Comparison of ENCODE assay signal across 35 cellular contexts in genomic region chr2:167771628-167772027, GRCh38.
DNase-seq lines count a peak whose midpoint lies in the region; ATAC-seq, FAIRE-seq and TF ChIP-seq lines count a peak whose summit lies in the region.
"Had no signal": no experiment of that assay in that cellular context is flagged by ENCODE, and none has a peak within 500 bp of the region (broad histone marks: within the 10 kb centered on the region; RNA-seq: fewer than 3 reads in every experiment).

No MANE protein-coding gene starts in this region.

- no peak overlapping the region for H2BK15ac ChIP-seq in H1 (ENCODE audit: low read length)

- H3K56ac ChIP-seq in H1 (replicated peaks; ENCODE audit: insufficient read length, low read depth, low read length): no peak overlapping the region

- no peaks in the 10 kb centered on the region for H3K79me2 ChIP-seq in GM23338 (replicated peaks; ENCODE audit: insufficient read depth)
- H3K79me2 ChIP-seq in H1 (ENCODE audit: control insufficient read depth in 1 of 2, insufficient read depth in 2 of 2, low read length in 2 of 2): no peaks in the 10 kb centered on the region

- POLR2A ChIA-PET in WTC11 (lab: Charles Lee): no interaction called here
- POLR2A ChIA-PET in H1 (lab: Charles Lee; ENCODE audit: partially characterized antibody): no interaction called here

- WGBS in H1 (ENCODE audit: extremely low coverage in 1 of 2, insufficient coverage in 1 of 2, insufficient read length in 1 of 2, insufficient replicate concordance in 2 of 2, low coverage in 1 of 2, low lambda C conversion rate in 2 of 2, missing lambda C conversion rate in 1 of 2), 2 experiments: 86% methylated on average over 2 of the region's 2 CpGs; no CpG with 5 or more reads in 1 of the 2 experiments

- peak; percentile 7 for FAIRE-seq in H1 (lab: Jason Lieb, UNC)
- FAIRE-seq: A204.1, A549, D721Med had no signal

- no peak for TF ChIP-seq POLR2A in H1 (IDR thresholded peaks at IDR 0.05; ENCODE audit: control extremely low read depth in 1 of 2, low read depth in 2 of 2, low read length in 2 of 2)

- H3K4me2 ChIP-seq in GM23338 (no peak overlapping the region), H1 (ENCODE audit: insufficient read depth in 1 of 2, low read depth in 2 of 2, low read length in 2 of 2) (no peak overlapping the region)
- H3K4me2 ChIP-seq: A549; BLaER1; BLaER1 treated with 17β-estradiol and CSF1 and Interleukin-3, amounts not matched to agents 10 nM and 100 nM had no signal

- H3K27me3 ChIP-seq in GM23338 (ENCODE audit: insufficient read depth) (no peaks in the 10 kb centered on the region), H1 (replicated peaks in 1 of 4; ENCODE audit: control insufficient read depth in 3 of 4, extremely low read depth in 1 of 4, insufficient read depth in 3 of 4, low read length in 3 of 4) (no peaks in the 10 kb centered on the region), WERI-Rb-1 (ENCODE audit: insufficient read depth, low read depth, severe bottlenecking) (no peaks in the 10 kb centered on the region)
- H3K27me3 ChIP-seq: BE2C; BLaER1; BLaER1 treated with 17β-estradiol and CSF1 and Interleukin-3, amounts not matched to agents 10 nM and 100 nM had no signal

- TF ChIP-seq CTCF in GM23338 (conservative IDR thresholded peaks at IDR 0.05; ENCODE audit: low read depth in 2 of 2) (no peak), WTC11 (IDR thresholded peaks at IDR 0.05) (no peak), H1 (IDR thresholded peaks at IDR 0.05; ENCODE audit: control extremely low read depth in 1 of 3, insufficient read depth in 1 of 3, low read depth in 1 of 3, low read length in 3 of 3) (no peak), natural killer cell (IDR thresholded peaks at IDR 0.05) (no peak), WERI-Rb-1 (IDR thresholded peaks at IDR 0.05; ENCODE audit: low read depth, low read length) (no peak)

- H3K23ac ChIP-seq in H1 (ENCODE audit: insufficient read length): no peak overlapping the region

- H2BK12ac ChIP-seq in H1 (ENCODE audit: low read depth, low read length): no peak overlapping the region

- H3K79me1 ChIP-seq in H1 (ENCODE audit: low read depth, low read length): no peaks in the 10 kb centered on the region

- CTCF ChIA-PET in WTC11 (lab: Charles Lee): no interaction called here
- CTCF ChIA-PET in H1 (lab: Charles Lee; ENCODE audit: partially characterized antibody): no interaction called here

- DNase-seq in GM23338 (ENCODE audit: low spot score) (peak; percentile 38), WTC11 (ENCODE audit: low spot score) (no peak), H1 (ENCODE audit: low read depth in 1 of 2, low spot score in 2 of 2) (no peak), natural killer cell (no peak), WERI-Rb-1 (no peak)
- DNase-seq: 8988T; ACHN; AML-193; BE2C; C1 segment of cervical spinal cord; Caco-2; Calu3; CD4-positive, alpha-beta memory T cell; CD4-positive, alpha-beta T cell; CD4-positive, CD25-positive, alpha-beta regulatory T cell; CD8-positive, alpha-beta memory T cell; CD8-positive, alpha-beta T cell; COR-L47; DMS 273 treated with DMSO at 0.1 percent for 48 hours; DMS153; DMS53; DMS79; DMS79 treated with DMSO at 0.1 percent for 48 hours; DND-41; EL had no signal

- H3K4me1 ChIP-seq in GM23338 (ENCODE audit: insufficient read depth): peaks cover 7% of the 10 kb centered on the region; the same call in 1 of the 2 replicates
- peaks cover 0 to 3% (median 0%) of the 10 kb centered on the region in 4 experiments; a peak in 3 of 7 replicates for H3K4me1 ChIP-seq in H1 (replicated peaks in 1 of 4; ENCODE audit: control insufficient read depth in 3 of 4, insufficient read depth in 4 of 4, low read length in 3 of 4)
- H3K4me1 ChIP-seq: A549; BE2C; BLaER1; BLaER1 treated with 17β-estradiol and CSF1 and Interleukin-3, amounts not matched to agents 10 nM and 100 nM; Caco-2 had no signal

- H2AFZ ChIP-seq in GM23338: no peak overlapping the region
- no peak overlapping the region for H2AFZ ChIP-seq in H1 (ENCODE audit: low read length)

- H3K27me3 Mint-ChIP-seq in GM23338 (ENCODE audit: insufficient read depth, low read depth, poor library complexity) (peaks cover 6% of the 10 kb centered on the region), WTC11 (ENCODE audit: low read depth) (no peaks in the 10 kb centered on the region), natural killer cell (ENCODE audit: low read depth in 2 of 2) (peaks cover 0 to 6% of the 10 kb centered on the region in 2 donors)
- H3K27me3 Mint-ChIP-seq: B cell; CD4-positive, alpha-beta memory T cell; CD4-positive, alpha-beta T cell; CD4-positive, CD25-positive, alpha-beta regulatory T cell; CD8-positive, alpha-beta memory T cell had no signal

- no peak overlapping the region for H3K27ac ChIP-seq in GM23338 (ENCODE audit: low read depth)
- no peak overlapping the region for H3K27ac ChIP-seq in H1 (ENCODE audit: low read depth, low read length)
- no peak overlapping the region for H3K27ac ChIP-seq in WERI-Rb-1
- H3K27ac ChIP-seq: 22Rv1; A549; BLaER1; BLaER1 treated with 17β-estradiol and CSF1 and Interleukin-3, amounts not matched to agents 10 nM and 100 nM; C4-2B had no signal

- H4K5ac ChIP-seq in H1 (ENCODE audit: insufficient read length, low read depth, low read length): no peak overlapping the region

- no peak overlapping the region for H2BK5ac ChIP-seq in H1 (ENCODE audit: low read depth, low read length)

- H3F3A ChIP-seq in GM23338 (replicated peaks; ENCODE audit: low read depth): no peaks in the 10 kb centered on the region

- ATAC-seq in GM23338: peak; percentile 86
- ATAC-seq in WTC11: peak; percentile 58
- ATAC-seq in natural killer cell: no peak
- ATAC-seq in HG03342 (IDR thresholded peaks at IDR 0.05; ENCODE audit: unreplicated experiment): no peak
- ATAC-seq: A549; CD8-positive, alpha-beta T cell had no signal

- no peak for TF ChIP-seq RAD21 in H1 (IDR thresholded peaks at IDR 0.05 in 1 of 2, conservative IDR thresholded peaks at IDR 0.05 in 1 of 2; ENCODE audit: low read depth in 2 of 2, low read length in 2 of 2)

- H3K18ac ChIP-seq in H1 (ENCODE audit: extremely low read depth, low read length): no peak overlapping the region

- H2BK20ac ChIP-seq in H1 (ENCODE audit: low read length): no peak overlapping the region

- no peak overlapping the region for H3K4me3 ChIP-seq in GM23338
- H3K4me3 ChIP-seq in H1 (ENCODE audit: extremely low read depth in 1 of 4, insufficient read depth in 2 of 4, low read depth in 3 of 4, low read length in 4 of 4): no peak overlapping the region
- H3K4me3 ChIP-seq in WERI-Rb-1 (ENCODE audit: low read depth, low read length): no peak overlapping the region
- H3K4me3 ChIP-seq: A549; BLaER1; BLaER1 treated with 17β-estradiol and CSF1 and Interleukin-3, amounts not matched to agents 10 nM and 100 nM had no signal

- no peak overlapping the region for H3K4ac ChIP-seq in H1 (replicated peaks; ENCODE audit: insufficient read length, low read depth, low read length)

- no peaks in the 10 kb centered on the region for H3K9me2 ChIP-seq in GM23338 (ENCODE audit: insufficient read depth)

- no peaks in the 10 kb centered on the region for H4K20me1 ChIP-seq in GM23338 (replicated peaks; ENCODE audit: insufficient read depth)
- H4K20me1 ChIP-seq in H1 (replicated peaks in 1 of 2; ENCODE audit: control insufficient read depth in 1 of 2, insufficient read depth in 2 of 2, low read length in 2 of 2): no peaks in the 10 kb centered on the region
- H4K20me1 ChIP-seq: BLaER1; BLaER1 treated with 17β-estradiol and CSF1 and Interleukin-3, amounts not matched to agents 10 nM and 100 nM had no signal

- H3K9me3 ChIP-seq in H1 (ENCODE audit: insufficient read depth in 2 of 2, low read depth in 1 of 2, low read length in 1 of 2) (no peaks in the 10 kb centered on the region), WERI-Rb-1 (ENCODE audit: severe bottlenecking) (no peaks in the 10 kb centered on the region)
- H3K9me3 ChIP-seq: A549; BE2C; BLaER1; BLaER1 treated with 17β-estradiol and CSF1 and Interleukin-3, amounts not matched to agents 10 nM and 100 nM; Caco-2 had no signal

- no peak overlapping the region for H3K9ac ChIP-seq in H1 (replicated peaks in 1 of 4; ENCODE audit: extremely low read depth in 1 of 4, low read depth in 3 of 4, low read length in 3 of 4)
- H3K9ac ChIP-seq: BLaER1; BLaER1 treated with 17β-estradiol and CSF1 and Interleukin-3, amounts not matched to agents 10 nM and 100 nM had no signal

- H3K9me3 Mint-ChIP-seq in GM23338 (no peaks in the 10 kb centered on the region), WTC11 (peaks cover 8% of the 10 kb centered on the region), natural killer cell (no peaks in the 10 kb centered on the region)
- H3K9me3 Mint-ChIP-seq: CD4-positive, alpha-beta T cell; CD8-positive, alpha-beta memory T cell; CD8-positive, alpha-beta T cell had no signal

- H4K91ac ChIP-seq in H1 (replicated peaks; ENCODE audit: insufficient read length, low read length): no peak overlapping the region

- H3K14ac ChIP-seq in H1 (ENCODE audit: insufficient read length): no peak overlapping the region

- no peak overlapping the region for H2BK120ac ChIP-seq in H1 (replicated peaks; ENCODE audit: low read depth, low read length)

- H3K36me3 Mint-ChIP-seq in GM23338 (ENCODE audit: low read depth) (peaks cover 5% of the 10 kb centered on the region; the same call in 1 of the 3 replicates), WTC11 (peaks cover 6% of the 10 kb centered on the region), natural killer cell (no peaks in the 10 kb centered on the region)
- H3K36me3 Mint-ChIP-seq: CD14-positive monocyte; CD4-positive, alpha-beta memory T cell; CD4-positive, CD25-positive, alpha-beta regulatory T cell; CD8-positive, alpha-beta memory T cell; CD8-positive, alpha-beta T cell had no signal

- H3K4me1 Mint-ChIP-seq in GM23338 (peaks cover 14% of the 10 kb centered on the region), WTC11 (peaks cover 16% of the 10 kb centered on the region), natural killer cell (no peaks in the 10 kb centered on the region)
- H3K4me1 Mint-ChIP-seq: B cell; CD14-positive monocyte; CD4-positive, alpha-beta memory T cell; CD4-positive, CD25-positive, alpha-beta regulatory T cell; CD8-positive, alpha-beta memory T cell had no signal

- H2AK5ac ChIP-seq in H1 (ENCODE audit: low read depth, low read length): no peak overlapping the region

- H3K23me2 ChIP-seq in H1 (ENCODE audit: low read depth, low read length): no peaks in the 10 kb centered on the region

- no peak for TF ChIP-seq EP300 in H1 (IDR thresholded peaks at IDR 0.05; ENCODE audit: borderline replicate concordance in 1 of 2, low read depth in 2 of 2, low read length in 2 of 2)

- H4K8ac ChIP-seq in H1 (ENCODE audit: extremely low read depth, insufficient read depth, low read length): no peak overlapping the region

- intact Hi-C loops in natural killer cell (cut with micrococcal nuclease): no loop called here

- H3K27ac Mint-ChIP-seq in GM23338 (peak overlapping the region; percentile 69; the same call in 1 of the 2 replicates), WTC11 (peak overlapping the region; percentile 55; the same call in 1 of the 2 replicates), natural killer cell (no peak overlapping the region)
- H3K27ac Mint-ChIP-seq: B cell; CD14-positive monocyte; CD4-positive, alpha-beta memory T cell; CD4-positive, alpha-beta T cell; CD4-positive, CD25-positive, alpha-beta regulatory T cell; CD8-positive, alpha-beta memory T cell; CD8-positive, alpha-beta T cell had no signal

- H3K4me3 Mint-ChIP-seq in GM23338 (no peak overlapping the region), WTC11 (no peak overlapping the region), natural killer cell (no peak overlapping the region)
- H3K4me3 Mint-ChIP-seq: B cell; CD14-positive monocyte; CD4-positive, alpha-beta memory T cell; CD4-positive, alpha-beta T cell; CD4-positive, CD25-positive, alpha-beta regulatory T cell; CD8-positive, alpha-beta memory T cell; CD8-positive, alpha-beta T cell had no signal

- no peaks in the 10 kb centered on the region for H3K36me3 ChIP-seq in GM23338 (ENCODE audit: insufficient read depth)
- H3K36me3 ChIP-seq in H1 (ENCODE audit: control insufficient read depth in 2 of 4, insufficient read depth in 4 of 4, low read length in 3 of 4): no peaks in the 10 kb centered on the region
- H3K36me3 ChIP-seq in WERI-Rb-1: no peaks in the 10 kb centered on the region
- H3K36me3 ChIP-seq: BE2C; BLaER1; BLaER1 treated with 17β-estradiol and CSF1 and Interleukin-3, amounts not matched to agents 10 nM and 100 nM had no signal

Comparison
In these comparisons a context has a peak if more than half of its experiments do, and no peak if none do; other contexts are left out.
1. ATAC-seq: peak in GM23338 (single experiment) and WTC11 (single experiment); none in natural killer cell (0 of 3) and HG03342 (single experiment).
2. H3K27ac Mint-ChIP-seq: peak in GM23338 (single experiment) and WTC11 (single experiment); none in natural killer cell (0 of 2).